In the genomic region with DNA sequence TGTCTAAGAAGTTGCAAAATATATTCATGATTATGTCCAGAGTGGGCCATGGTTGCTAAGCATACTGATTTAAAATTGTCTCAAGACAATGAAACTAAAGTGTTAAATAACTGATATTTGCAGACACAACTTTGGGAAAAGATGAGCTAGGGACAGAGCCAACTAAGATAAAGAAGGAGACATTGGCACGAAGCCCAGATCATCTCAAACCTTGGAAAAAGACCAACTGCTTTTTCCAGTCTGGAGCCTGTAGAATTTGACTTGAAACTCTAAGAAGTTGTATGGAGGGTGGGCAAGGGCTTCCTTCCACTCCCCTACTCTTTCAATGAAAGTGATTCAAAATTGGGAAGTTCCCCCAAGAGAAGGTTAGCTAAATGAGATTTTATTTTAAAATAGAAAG, we compare ENCODE assay signal across 23 cellular contexts.
"Had no signal": no experiment of that assay in that cellular context is flagged by ENCODE, and none has a peak within 500 bp of the region (broad histone marks: within the 10 kb centered on the region; RNA-seq: fewer than 3 reads in every experiment).

No MANE protein-coding gene starts in this region.

- H3K9me3 ChIP-seq: ascending aorta, esophagus muscularis mucosa, mucosa of descending colon, stomach, tibial artery had no signal

- H3K4me1 Mint-ChIP-seq: activated naive CD8-positive, alpha-beta T cell treated with anti-CD3 and anti-CD28 coated beads for 36 hours; stimulated activated naive B cell treated with anti-CD40 and anti-IgM and Interleukin-4, amounts not matched to agents 10 μg/mL and 1 μg/mL and 100 μg/mL, for 72 hours had no signal

- H3K36me3 ChIP-seq: ascending aorta, brain microvascular endothelial cell, esophagus muscularis mucosa, stomach, tibial artery, WERI-Rb-1 had no signal

- H3K4me3 Mint-ChIP-seq: activated naive CD4-positive, alpha-beta T cell treated with anti-CD3 and anti-CD28 coated beads for 36 hours; activated naive CD8-positive, alpha-beta T cell treated with anti-CD3 and anti-CD28 coated beads for 36 hours; dendritic cell treated with granulocyte-macrophage colony-stimulating factor and Interleukin-4, amounts not matched to agents 40 ng/mL and 50 ng/mL, for 4 days; natural killer cell treated with Interleukin-12 subunit alpha and Interleukin-12 subunit beta and Interleukin-15 and Interleukin-18, amount 100 ng/mL, for 72 hours; stimulated activated naive B cell treated with anti-CD40 and anti-IgM and Interleukin-4, amounts not matched to agents 10 μg/mL and 1 μg/mL and 100 μg/mL, for 72 hours had no signal

- H3K27me3 Mint-ChIP-seq: activated naive CD8-positive, alpha-beta T cell treated with anti-CD3 and anti-CD28 coated beads for 36 hours; dendritic cell treated with granulocyte-macrophage colony-stimulating factor and Interleukin-4, amounts not matched to agents 40 ng/mL and 50 ng/mL, for 4 days; stimulated activated naive B cell treated with anti-CD40 and anti-IgM and Interleukin-4, amounts not matched to agents 10 μg/mL and 1 μg/mL and 100 μg/mL, for 72 hours had no signal

- H3K27me3 ChIP-seq: ascending aorta, brain microvascular endothelial cell, esophagus muscularis mucosa, stomach, tibial artery had no signal

- H3K4me3 ChIP-seq: ascending aorta, esophagus muscularis mucosa, mucosa of descending colon, stomach, tibial artery had no signal

- DNase-seq: activated CD4-positive, alpha-beta T cell treated with anti-CD3 and anti-CD28 coated beads for 48 hours; activated CD4-positive, alpha-beta T cell treated with anti-CD3 and anti-CD28 coated beads, Interleukin-2, amount 50 U/mL, for 48 hours; activated CD8-positive, alpha-beta memory T cell treated with anti-CD3 and anti-CD28 coated beads for 24 hours; activated effector memory CD4-positive, alpha-beta T cell treated with Interleukin-2 at 50 U/mL for 16 hours; activated naive CD4-positive, alpha-beta T cell treated with anti-CD3 and anti-CD28 coated beads for 36 hours; activated naive CD8-positive, alpha-beta T cell treated with anti-CD3 and anti-CD28 coated beads for 36 hours; brain microvascular endothelial cell; left ventricle myocardium superior; mucosa of descending colon; posterior cingulate gyrus; right cardiac atrium; stimulated activated CD4-positive, alpha-beta T cell treated with anti-CD3 and anti-CD28 coated beads, Interleukin-15, amount 100 ng/mL, for 24 hours; stimulated activated CD4-positive, alpha-beta T cell treated with anti-CD3 and anti-CD28 coated beads, Interleukin-2, amount 100 ng/mL, for 24 hours; stimulated activated naive B cell treated with anti-CD40 and anti-IgM and Interleukin-4, amounts not matched to agents 10 μg/mL and 1 μg/mL and 100 μg/mL, for 72 hours; stomach; T1000; tibial artery; WERI-Rb-1 had no signal

- ATAC-seq: activated CD4-positive, CD25-positive, alpha-beta regulatory T cell treated with anti-CD3 and anti-CD28 coated beads, Interleukin-2, amount 50 U/mL, for 24 hours; left ventricle myocardium superior; mucosa of descending colon; natural killer cell treated with Interleukin-12 subunit alpha and Interleukin-12 subunit beta and Interleukin-15 and Interleukin-18, amount 100 ng/mL, for 72 hours; right cardiac atrium; stimulated activated naive B cell treated with anti-CD40 and anti-IgM and Interleukin-4, amounts not matched to agents 10 μg/mL and 1 μg/mL and 100 μg/mL, for 72 hours had no signal

- H3K9me3 Mint-ChIP-seq: activated naive CD4-positive, alpha-beta T cell treated with anti-CD3 and anti-CD28 coated beads for 36 hours; activated naive CD8-positive, alpha-beta T cell treated with anti-CD3 and anti-CD28 coated beads for 36 hours; dendritic cell treated with granulocyte-macrophage colony-stimulating factor and Interleukin-4, amounts not matched to agents 40 ng/mL and 50 ng/mL, for 4 days had no signal

- H3K27ac ChIP-seq: ascending aorta, brain microvascular endothelial cell, esophagus muscularis mucosa, stomach, tibial artery, WERI-Rb-1 had no signal

- H3K27ac Mint-ChIP-seq: activated naive CD4-positive, alpha-beta T cell treated with anti-CD3 and anti-CD28 coated beads for 36 hours; activated naive CD8-positive, alpha-beta T cell treated with anti-CD3 and anti-CD28 coated beads for 36 hours; dendritic cell treated with granulocyte-macrophage colony-stimulating factor and Interleukin-4, amounts not matched to agents 40 ng/mL and 50 ng/mL, for 4 days; natural killer cell treated with Interleukin-12 subunit alpha and Interleukin-12 subunit beta and Interleukin-15 and Interleukin-18, amount 100 ng/mL, for 72 hours; stimulated activated naive B cell treated with anti-CD40 and anti-IgM and Interleukin-4, amounts not matched to agents 10 μg/mL and 1 μg/mL and 100 μg/mL, for 72 hours had no signal

- H3K36me3 Mint-ChIP-seq: activated naive CD8-positive, alpha-beta T cell treated with anti-CD3 and anti-CD28 coated beads for 36 hours; natural killer cell treated with Interleukin-12 subunit alpha and Interleukin-12 subunit beta and Interleukin-15 and Interleukin-18, amount 100 ng/mL, for 72 hours; stimulated activated naive B cell treated with anti-CD40 and anti-IgM and Interleukin-4, amounts not matched to agents 10 μg/mL and 1 μg/mL and 100 μg/mL, for 72 hours had no signal

- H3K4me1 ChIP-seq: ascending aorta, esophagus muscularis mucosa, stomach, tibial artery had no signal
